ENCODE assay signal across 8 cellular contexts in the genomic region with DNA sequence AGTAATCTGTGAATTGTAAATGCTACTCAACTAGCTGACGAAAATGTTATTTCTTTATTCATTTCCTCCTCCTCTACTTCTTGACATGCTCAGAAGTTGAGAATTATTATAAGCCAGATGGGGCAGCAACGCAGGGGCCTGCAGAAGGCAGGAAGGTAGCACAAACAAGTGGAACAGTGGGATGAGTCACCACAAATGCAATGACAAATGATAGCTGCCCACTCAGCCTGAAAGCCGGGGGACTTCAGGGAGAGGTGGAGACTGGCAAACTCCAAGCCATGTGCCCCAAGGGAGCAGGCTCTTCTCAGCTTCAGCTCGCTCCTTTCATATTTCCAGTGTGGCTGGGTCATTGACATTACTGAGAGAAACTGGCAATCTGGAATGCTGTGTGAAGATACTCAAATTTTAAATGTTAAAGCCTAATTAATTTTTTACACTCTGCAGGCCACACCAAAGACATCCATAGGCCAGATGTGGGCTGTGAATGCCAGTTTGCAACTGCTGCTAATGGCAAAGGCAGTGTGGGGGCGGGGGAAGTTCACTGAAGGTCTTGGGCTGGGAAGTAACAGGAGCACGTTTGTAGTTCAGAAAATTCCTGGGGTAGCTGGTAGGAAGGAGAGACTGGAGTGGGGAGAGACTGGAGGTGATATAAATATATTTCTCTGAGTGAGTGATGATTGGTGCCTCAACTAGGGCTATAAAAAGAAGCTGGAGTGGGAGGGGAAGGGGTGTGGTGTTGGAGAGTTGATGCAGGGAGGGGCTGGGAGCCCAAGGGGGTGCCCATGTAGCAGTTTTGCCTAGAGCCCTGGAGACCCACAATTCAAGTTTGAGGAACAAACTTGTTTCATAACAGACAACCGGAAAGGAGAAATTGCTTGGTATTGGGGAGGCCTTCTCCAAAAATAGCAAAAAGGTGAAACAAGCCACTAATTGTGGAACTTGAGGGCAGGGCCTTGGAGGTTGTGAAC. TPM values are rescaled to one million over a fixed set of nuclear protein-coding genes. Genes with fewer than 3 reads are reported as not detected.
DNase-seq lines count a peak whose midpoint lies in the region; ATAC-seq, FAIRE-seq and TF ChIP-seq lines count a peak whose summit lies in the region.

No MANE protein-coding gene starts in this region.

- H3K9me3 ChIP-seq in kidney (ENCODE audit: control insufficient read depth in 1 of 2, low read length in 2 of 2) = no peaks in the 10 kb centered on the region

- H3K4me3 Mint-ChIP-seq in mesothelial cell of epicardium = no peak overlapping the region

- ATAC-seq in GM19438 (IDR thresholded peaks at IDR 0.05; ENCODE audit: low read depth, unreplicated experiment) = peak; percentile 38
- peak; percentile 35 for ATAC-seq in HG03469 (IDR thresholded peaks at IDR 0.05; ENCODE audit: unreplicated experiment)
- no peak for ATAC-seq in GM19467 (IDR thresholded peaks at IDR 0.05; ENCODE audit: unreplicated experiment)

- no peak for FAIRE-seq in kidney (lab: Jason Lieb, UNC)

- no peak overlapping the region for H3K9ac ChIP-seq in kidney (ENCODE audit: low read length in 2 of 2)

- no peaks in the 10 kb centered on the region for H3K36me3 ChIP-seq in kidney (ENCODE audit: control insufficient read depth in 1 of 2, insufficient read depth in 2 of 2, low read length in 2 of 2)

- no peaks in the 10 kb centered on the region for H3K4me1 ChIP-seq in kidney (ENCODE audit: control insufficient read depth in 1 of 2, insufficient read depth in 1 of 2, low read depth in 1 of 2, low read length in 2 of 2)

- DNase-seq in EH (ENCODE audit: low read depth) = peak; percentile 15
- peak; percentile 48 to 63 for DNase-seq in activated T-cell treated with anti-CD3 and anti-CD28 coated beads, Interleukin-2, amount 50 U/mL, for 48 hours
- DNase-seq in mesothelial cell of epicardium (ENCODE audit: low spot score in 2 of 2, unreplicated experiment in 2 of 2) = no peak
- no peak for DNase-seq in NCI-H2029 treated with DMSO at 0.1 percent for 48 hours (lab: John Stamatoyannopoulos, UW)
- DNase-seq in kidney = no peak

- H3K9me3 Mint-ChIP-seq in mesothelial cell of epicardium = peaks cover 8% of the 10 kb centered on the region

- no peak overlapping the region for H3K27ac ChIP-seq in kidney (ENCODE audit: low read depth in 2 of 2, low read length in 2 of 2)

- peaks cover 41% of the 10 kb centered on the region for H3K4me1 Mint-ChIP-seq in mesothelial cell of epicardium

- peak overlapping the region; percentile 5 for H3K27ac Mint-ChIP-seq in mesothelial cell of epicardium

- intact Hi-C loops in kidney (cut with DNase I) = no loop called here

- H3K4me3 ChIP-seq in kidney (ENCODE audit: low read length in 2 of 2) = no peak overlapping the region

- no peaks in the 10 kb centered on the region for H3K36me3 Mint-ChIP-seq in mesothelial cell of epicardium

- TF ChIP-seq CTCF in mesothelial cell of epicardium (IDR thresholded peaks at IDR 0.05; ENCODE audit: unreplicated experiment) (no peak), kidney (IDR thresholded peaks at IDR 0.05; ENCODE audit: borderline replicate concordance, extremely low read depth, insufficient read depth) (no peak)

- H3K27me3 Mint-ChIP-seq in mesothelial cell of epicardium (ENCODE audit: low read depth) = no peaks in the 10 kb centered on the region

RNA-seq across cellular contexts. Expression of a gene that starts 20.8 kb away (rescaled TPM):
- total RNA-seq in mesothelial cell of epicardium = 0.42 to 0.52 TPM (median 0.51 TPM) in 3 replicates
- total RNA-seq in kidney = 5.0 TPM
- 0.92 TPM for polyA plus RNA-seq in kidney (ENCODE audit: insufficient read depth, low read depth, low replicate concordance)

Comparison
In these comparisons a context has a peak if more than half of its experiments do, and no peak if none do; other contexts are left out.
1. DNase-seq: peak in EH (single experiment) and activated T-cell treated with anti-CD3 and anti-CD28 coated beads, Interleukin-2, amount 50 U/mL, for 48 hours (2 of 2); none in mesothelial cell of epicardium (0 of 2), NCI-H2029 treated with DMSO at 0.1 percent for 48 hours (single experiment) and kidney (single experiment).